13 cellular contexts compared by ENCODE assay signal in the genomic region with DNA sequence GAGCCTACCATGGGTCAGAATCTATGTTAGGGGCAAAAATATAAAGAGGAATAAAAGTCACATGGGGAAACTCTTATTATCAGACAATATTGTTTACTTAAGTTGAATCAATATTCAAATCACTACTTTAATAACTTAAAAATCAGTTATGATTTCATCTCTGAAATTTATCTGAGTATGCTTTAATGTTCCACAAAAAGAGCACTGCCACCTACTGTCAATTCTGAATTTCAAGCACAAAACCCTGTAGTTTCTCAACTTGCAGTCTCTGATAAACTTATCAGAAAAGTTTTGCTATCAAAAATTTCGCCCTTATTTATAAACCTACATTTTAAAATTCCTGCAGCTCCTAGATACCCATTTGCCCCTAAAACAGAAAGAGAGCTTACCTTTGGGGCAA. TPM values are rescaled to one million over a fixed set of nuclear protein-coding genes. Genes with fewer than 3 reads are reported as not detected.
DNase-seq lines count a peak whose midpoint lies in the region; ATAC-seq and TF ChIP-seq lines count a peak whose summit lies in the region.
"Had no signal": no experiment of that assay in that cellular context is flagged by ENCODE, and none has a peak within 500 bp of the region (broad histone marks: within the 10 kb centered on the region; RNA-seq: fewer than 3 reads in every experiment).

No MANE protein-coding gene starts in this region.

- no peak overlapping the region for H3K4me3 Mint-ChIP-seq in CD8-positive, alpha-beta T cell
- H3K4me3 Mint-ChIP-seq in nephron = no peak overlapping the region

- TF ChIP-seq CTCF in CD8-positive, alpha-beta T cell (IDR thresholded peaks at IDR 0.05) = peak; percentile 15
- TF ChIP-seq CTCF in body of pancreas (IDR thresholded peaks at IDR 0.05) (peak in 5 of 7 experiments; percentile 14 to 21 (median 18)), nephron (IDR thresholded peaks at IDR 0.05; ENCODE audit: unreplicated experiment in 3 of 3) (peak in 2 of 3 experiments; percentile 17 to 38), ovary (IDR thresholded peaks at IDR 0.05) (no peak)

- no peaks in the 10 kb centered on the region for H3K4me1 ChIP-seq in CD8-positive, alpha-beta T cell (ENCODE audit: insufficient read depth, low read length)
- peaks cover 15% of the 10 kb centered on the region for H3K4me1 ChIP-seq in body of pancreas
- no peaks in the 10 kb centered on the region for H3K4me1 ChIP-seq in ovary (ENCODE audit: insufficient read depth)

- no peak overlapping the region for H3K4me3 ChIP-seq in CD8-positive, alpha-beta T cell (ENCODE audit: low read depth, low read length)
- H3K4me3 ChIP-seq in Jurkat, Clone E6-1 (ENCODE audit: low read length) = no peak overlapping the region
- H3K4me3 ChIP-seq in body of pancreas (no peak overlapping the region), ovary (no peak overlapping the region)
- H3K4me3 ChIP-seq: coronary artery had no signal

- TF ChIP-seq POLR2A in body of pancreas (IDR thresholded peaks at IDR 0.05) (no peak), ovary (IDR thresholded peaks at IDR 0.05) (no peak)

- POLR2A ChIA-PET in CD8-positive, alpha-beta T cell (lab: Charles Lee) = interaction anchor here (1.4 kb wide), 1 partner anchor 48 kb away, joined by 3 read pairs; no protein-coding TSS in a partner anchor

- no peak for TF ChIP-seq EP300 in ovary (IDR thresholded peaks at IDR 0.05)

- H3K4me1 Mint-ChIP-seq in CD8-positive, alpha-beta T cell (ENCODE audit: low read depth) = no peaks in the 10 kb centered on the region
- H3K4me1 Mint-ChIP-seq in nephron = no peaks in the 10 kb centered on the region

- H3K27me3 ChIP-seq in CD8-positive, alpha-beta T cell (ENCODE audit: insufficient read depth, low read length) = no peaks in the 10 kb centered on the region
- H3K27me3 ChIP-seq in body of pancreas (no peaks in the 10 kb centered on the region), ovary (no peaks in the 10 kb centered on the region)

- no peaks in the 10 kb centered on the region for H3K9me3 Mint-ChIP-seq in CD8-positive, alpha-beta T cell
- H3K9me3 Mint-ChIP-seq in nephron = no peaks in the 10 kb centered on the region
- H3K9me3 Mint-ChIP-seq: activated T-helper 2 cell treated with anti-CD3 and anti-CD28 coated beads, Interferon-gamma antibody, Interleukin-2, Interleukin-4, amounts not matched to agents 10 μg/mL and 5 μg/mL and 100 μg/mL, durations not matched to agents 14 hours and 24 hours and 36 hours had no signal

- CTCF ChIA-PET in CD8-positive, alpha-beta T cell (lab: Charles Lee) = interaction anchor here (1.0 to 2.5 kb wide), 5 partner anchors 8 to 48 kb away, joined by 3 to 12 read pairs (median 3); no protein-coding TSS in a partner anchor

- no peaks in the 10 kb centered on the region for H3K36me3 ChIP-seq in CD8-positive, alpha-beta T cell (ENCODE audit: insufficient read depth, low read length)
- H3K36me3 ChIP-seq in body of pancreas (replicated peaks in 1 of 2; ENCODE audit: insufficient read depth in 1 of 2, low read depth in 2 of 2) (no peaks in the 10 kb centered on the region), ovary (no peaks in the 10 kb centered on the region)

- no peaks in the 10 kb centered on the region for H3K27me3 Mint-ChIP-seq in CD8-positive, alpha-beta T cell (ENCODE audit: low read depth)
- no peaks in the 10 kb centered on the region for H3K27me3 Mint-ChIP-seq in nephron (ENCODE audit: low read depth)

- ATAC-seq in CD8-positive, alpha-beta T cell = no peak
- no peak for ATAC-seq in body of pancreas
- no peak for ATAC-seq in GM21825 (IDR thresholded peaks at IDR 0.05; ENCODE audit: unreplicated experiment)
- no peak for ATAC-seq in stimulated activated naive CD8-positive, alpha-beta T cell treated with anti-CD3 and anti-CD28 coated beads, Interleukin-15, Interleukin-2, amounts not matched to agents 100 U/mL and 50 U/mL, for 24 hours
- ATAC-seq in HG02973 (IDR thresholded peaks at IDR 0.05; ENCODE audit: unreplicated experiment) = no peak
- ATAC-seq: activated CD4-positive, CD25-positive, alpha-beta regulatory T cell treated with anti-CD3 and anti-CD28 coated beads, Interleukin-2, amount 50 U/mL, for 24 hours had no signal

- no peak overlapping the region for H3K27ac ChIP-seq in CD8-positive, alpha-beta T cell (ENCODE audit: low read depth, low read length)
- H3K27ac ChIP-seq in body of pancreas = no peak overlapping the region
- no peak overlapping the region for H3K27ac ChIP-seq in ovary
- H3K27ac ChIP-seq: coronary artery had no signal

- H3K27ac Mint-ChIP-seq in CD8-positive, alpha-beta T cell = no peak overlapping the region
- H3K27ac Mint-ChIP-seq in nephron = no peak overlapping the region
- H3K27ac Mint-ChIP-seq: activated T-helper 2 cell treated with anti-CD3 and anti-CD28 coated beads, Interferon-gamma antibody, Interleukin-2, Interleukin-4, amounts not matched to agents 10 μg/mL and 5 μg/mL and 100 μg/mL, durations not matched to agents 14 hours and 24 hours and 36 hours had no signal

- 24 to 25% methylated on average over 1 of the region's 1 CpG for WGBS in body of pancreas, 2 donors
- WGBS in ovary, 3 donors = 51 to 61% (median 56%) methylated on average over 1 of the region's 1 CpG

- intact Hi-C loops in CD8-positive, alpha-beta T cell (cut with DNase I, micrococcal nuclease) = loop anchor here (1.0 kb wide), 1 partner anchor 48 kb away; no protein-coding TSS in a partner anchor
- intact Hi-C loops in body of pancreas (cut with DNase I) (no loop called here), ovary (cut with DNase I) (no loop called here)

- no peak for DNase-seq in CD8-positive, alpha-beta T cell
- peak; percentile 2 for DNase-seq in Jurkat, Clone E6-1 (ENCODE audit: low read depth, low spot score)
- DNase-seq in body of pancreas (no peak), ovary (no peak)
- DNase-seq in stimulated activated naive CD8-positive, alpha-beta T cell treated with anti-CD3 and anti-CD28 coated beads, Interleukin-15, Interleukin-2, amounts not matched to agents 100 U/mL and 50 U/mL, for 24 hours = no peak
- DNase-seq: NCI-H2171, SHP77 had no signal

- no peaks in the 10 kb centered on the region for H3K9me3 ChIP-seq in CD8-positive, alpha-beta T cell (ENCODE audit: low read length)
- H3K9me3 ChIP-seq in body of pancreas (no peaks in the 10 kb centered on the region), ovary (no peaks in the 10 kb centered on the region)

- peaks cover 20% of the 10 kb centered on the region for H3K36me3 Mint-ChIP-seq in CD8-positive, alpha-beta T cell
- H3K36me3 Mint-ChIP-seq in nephron (ENCODE audit: low read depth) = peaks cover 41% of the 10 kb centered on the region

RNA-seq across cellular contexts. Expression of gene RDX, which starts 47.3 kb away (rescaled TPM):
- 1 to 10 TPM; 7.7 to 7.9 TPM for total RNA-seq in CD8-positive, alpha-beta T cell
- 14.1 TPM for polyA plus RNA-seq in Jurkat, Clone E6-1 (2012; ENCODE audit: insufficient read depth, insufficient read length)
- total RNA-seq in body of pancreas = 10 to 100 TPM; 43.8 TPM
- 100 to 1,000 TPM in 5 of 7 donors, 10 to 100 TPM in 2; 56.9 to 175 (median 126) TPM for total RNA-seq in ovary
- 100 to 1,000 TPM in 1 of 2 donors, 10 to 100 TPM in 1; 40.0 to 144 TPM for polyA plus RNA-seq in ovary

Comparison
In these comparisons a context has a peak if more than half of its experiments do, and no peak if none do; other contexts are left out.
1. CTCF ChIP-seq: peak in CD8-positive, alpha-beta T cell (single experiment), body of pancreas (5 of 7) and nephron (2 of 3); none in ovary (0 of 3).
2. RNA of gene RDX, which starts 47.3 kb away (total RNA-seq): 56.9 to 175 TPM in ovary and 43.8 TPM in body of pancreas; 7.7 to 7.9 TPM in CD8-positive, alpha-beta T cell; every median in the first group is over 4 times any median in the second.
3. intact Hi-C loops: an anchor here in CD8-positive, alpha-beta T cell (1.0 kb wide); none called in body of pancreas and ovary.